Comparison of ENCODE assay signal across 1 cellular context in the genomic region with DNA sequence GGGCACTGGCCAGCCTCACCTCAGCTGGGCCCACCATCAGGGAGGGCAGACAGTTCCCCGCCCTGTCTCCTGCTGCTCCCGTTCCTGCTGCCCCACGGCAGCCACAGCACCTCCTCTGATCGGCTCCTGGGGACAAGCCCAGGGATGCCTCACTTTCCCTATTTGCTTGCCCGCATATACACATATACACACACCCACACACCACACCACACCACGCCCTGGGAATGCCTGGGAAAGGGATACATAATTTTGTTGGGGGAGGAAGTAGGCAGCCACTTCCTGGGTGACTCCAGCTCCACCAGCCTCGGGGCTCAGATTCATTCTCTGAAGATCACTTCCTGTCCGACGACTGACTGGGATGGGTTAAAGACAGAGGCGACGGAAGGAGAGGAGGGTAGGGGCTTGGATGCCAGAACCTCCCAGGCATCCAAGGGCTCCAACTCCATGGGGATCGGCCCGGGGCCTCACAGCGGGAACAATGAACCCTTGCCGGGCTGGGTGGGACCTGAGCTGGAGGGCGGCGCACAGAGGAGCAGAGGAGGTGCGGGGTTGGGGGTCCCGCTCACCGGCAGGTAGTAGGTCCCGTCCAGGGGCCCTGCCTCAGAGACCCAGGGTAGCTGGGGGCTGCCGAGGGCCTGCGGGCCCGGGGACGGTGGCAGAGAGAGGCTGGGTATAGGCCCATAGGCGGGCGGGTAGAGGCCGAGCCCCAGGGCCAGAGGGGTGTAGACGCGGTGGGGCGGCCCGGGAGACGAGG.
A peak's percentile ranks its signal among the peaks of the same experiment; 100 is the strongest.
TF ChIP-seq lines count a peak whose summit lies in the region.

No MANE protein-coding gene starts in this region.

TF ChIP-seq in A549, 52 proteins besides CTCF, POLR2A, EP300 and RAD21:
- TF ChIP-seq, protein P1, sequence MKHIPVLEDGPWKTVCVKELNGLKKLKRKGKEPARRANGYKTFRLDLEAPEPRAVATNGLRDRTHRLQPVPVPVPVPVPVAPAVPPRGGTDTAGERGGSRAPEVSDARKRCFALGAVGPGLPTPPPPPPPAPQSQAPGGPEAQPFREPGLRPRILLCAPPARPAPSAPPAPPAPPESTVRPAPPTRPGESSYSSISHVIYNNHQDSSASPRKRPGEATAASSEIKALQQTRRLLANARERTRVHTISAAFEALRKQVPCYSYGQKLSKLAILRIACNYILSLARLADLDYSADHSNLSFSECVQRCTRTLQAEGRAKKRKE (CRISPR knock-in tag; IDR thresholded peaks at IDR 0.05; ENCODE audit: low read depth), result 0 out of 2 replicates have a peak, but pooled peaks have one; percentile 6
- no peak for TF ChIP-seq SREBF2 (IDR thresholded peaks at IDR 0.05)
- 0 out of 2 replicates have a peak, but pooled peaks have one; percentile 24 for TF ChIP-seq POLR2AphosphoS2 (conservative IDR thresholded peaks at IDR 0.05; ENCODE audit: low read length)
TF ChIP-seq in A549: peak in this region for 2.
